Comparison of ENCODE assay signal across 8 cellular contexts in the genomic region with DNA sequence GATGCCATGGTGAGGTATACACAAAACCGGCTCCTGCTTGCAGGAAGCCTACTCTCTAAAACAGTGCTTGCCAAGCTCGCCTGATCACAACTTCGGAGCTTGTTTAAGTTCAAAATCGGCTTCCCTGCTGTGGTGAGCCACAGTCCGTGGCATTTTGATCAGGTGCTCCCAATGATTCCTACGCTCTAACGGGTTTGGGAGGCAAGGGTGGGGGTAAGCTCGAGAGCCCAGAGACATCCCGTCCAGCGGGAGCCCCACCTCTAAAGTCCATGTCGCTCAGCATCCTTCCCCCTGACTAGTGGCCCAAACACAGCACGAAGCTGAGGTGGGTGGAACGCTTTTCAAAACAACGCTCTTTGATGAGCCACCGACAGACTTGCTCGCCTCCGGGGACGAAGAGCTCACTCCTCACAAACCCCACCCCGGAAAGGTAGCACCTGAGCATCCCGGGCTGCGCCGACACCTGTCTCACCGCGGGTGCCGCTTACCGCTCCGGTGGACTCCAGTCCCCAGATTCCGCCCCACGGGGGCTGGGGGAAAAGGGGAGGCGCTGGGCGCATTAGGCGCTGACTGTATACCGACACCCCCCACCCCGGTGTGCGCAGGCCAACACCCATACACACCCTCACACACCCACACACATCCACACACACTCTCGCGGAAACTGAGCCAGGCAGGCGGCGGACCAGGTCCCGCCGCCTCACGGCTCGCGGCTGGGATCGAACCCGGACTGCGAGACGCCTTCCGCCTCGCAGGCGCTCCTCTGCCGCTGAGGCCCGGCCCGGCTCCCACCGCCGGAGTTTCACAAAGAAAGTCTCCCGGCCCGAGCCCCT. TPM values are rescaled to one million over a fixed set of nuclear protein-coding genes. Genes with fewer than 3 reads are reported as not detected.
DNase-seq lines count a peak whose midpoint lies in the region; ATAC-seq, FAIRE-seq and TF ChIP-seq lines count a peak whose summit lies in the region.
"Not testable (repeated sequence)": the region's sequence is repeated elsewhere in the genome, so short reads cannot be mapped to it uniquely, and the experiment has no call there.

No MANE protein-coding gene starts in this region.

- TF ChIP-seq POLR2A in IMR-90 (IDR thresholded peaks at IDR 0.05; ENCODE audit: low read depth, low read length); erythroblast (IDR thresholded peaks at IDR 0.05; ENCODE audit: low read length): not testable (repeated sequence)

- not testable (repeated sequence) for H3K9me3 Mint-ChIP-seq in CD4-positive, alpha-beta T cell; activated naive CD8-positive, alpha-beta T cell (ENCODE audit: low read depth)

- not testable (repeated sequence) for H4K20me1 ChIP-seq in IMR-90 (ENCODE audit: insufficient read depth, low read length)

- H3K79me1 ChIP-seq in IMR-90 (ENCODE audit: low read depth in 1 of 2, low read length in 2 of 2): peaks cover 7 to 16% of the 10 kb centered on the region in 2 experiments

- H3K14ac ChIP-seq in IMR-90 (replicated peaks; ENCODE audit: low read depth, low read length): peak overlapping the region; percentile 89

- peak overlapping the region; percentile 60 for H2BK5ac ChIP-seq in IMR-90 (ENCODE audit: low read depth, low read length, poor library complexity, severe bottlenecking)

- H3K9me3 ChIP-seq in CD4-positive, alpha-beta T cell (ENCODE audit: control insufficient read depth, low read length); IMR-90 (ENCODE audit: control insufficient read depth, insufficient read depth, low read length); SK-N-MC (ENCODE audit: low read depth, low read length); kidney (ENCODE audit: control insufficient read depth in 1 of 2, low read length in 2 of 2); neutrophil; subcutaneous abdominal adipose tissue (ENCODE audit: control insufficient read depth in 5 of 5, low read length in 5 of 5): not testable (repeated sequence)

- POLR2A ChIA-PET in CD4-positive, alpha-beta T cell (lab: Charles Lee): interaction anchor here (1.5 kb wide), 1 partner anchor 121 kb away, joined by 4 read pairs; a partner anchor contains a TSS
- POLR2A ChIA-PET in IMR-90 (lab: Charles Lee; ENCODE audit: unreplicated experiment): not testable (repeated sequence)

- TF ChIP-seq CTCF in CD4-positive, alpha-beta T cell (IDR thresholded peaks at IDR 0.05); IMR-90 (conservative IDR thresholded peaks at IDR 0.05; ENCODE audit: low read depth, low read length); kidney (IDR thresholded peaks at IDR 0.05; ENCODE audit: borderline replicate concordance, extremely low read depth, insufficient read depth); neutrophil (IDR thresholded peaks at IDR 0.05): not testable (repeated sequence)

- intact Hi-C loops in CD4-positive, alpha-beta T cell (cut with DNase I, micrococcal nuclease): loop anchor here (10.0 kb wide), 1 partner anchor 276 kb away; no protein-coding TSS in a partner anchor
- intact Hi-C loops in IMR-90 (cut with micrococcal nuclease): loop anchor here (5.0 kb wide), 2 partner anchors 93 to 457 kb away; a partner anchor contains a TSS
- intact Hi-C loops in kidney (cut with DNase I): not testable (repeated sequence)

- ATAC-seq in CD4-positive, alpha-beta T cell (ENCODE audit: poor library complexity): not testable (repeated sequence)
- peak; percentile 63 for ATAC-seq in IMR-90 (ENCODE audit: low read depth)

- in situ Hi-C loops in IMR-90 (cut with MboI; ENCODE audit: low sequenced_read_pairs): not testable (repeated sequence)

- H3K4me1 Mint-ChIP-seq in CD4-positive, alpha-beta T cell (ENCODE audit: low read depth): peaks cover 29% of the 10 kb centered on the region
- peaks cover 18% of the 10 kb centered on the region for H3K4me1 Mint-ChIP-seq in activated naive CD8-positive, alpha-beta T cell (ENCODE audit: low read depth)

- H3K27ac ChIP-seq in CD4-positive, alpha-beta T cell (ENCODE audit: low read depth, low read length); kidney (ENCODE audit: low read depth in 2 of 2, low read length in 2 of 2); neutrophil; subcutaneous abdominal adipose tissue (ENCODE audit: low read depth, low read length): not testable (repeated sequence)
- H3K27ac ChIP-seq in IMR-90 (ENCODE audit: insufficient read depth, low read length) (peak overlapping the region; percentile 63), SK-N-MC (peak overlapping the region; percentile 62)

- H3K18ac ChIP-seq in IMR-90 (ENCODE audit: low read depth, low read length): peak overlapping the region; percentile 14; the same call in 1 of the 2 replicates

- FAIRE-seq in kidney (lab: Jason Lieb, UNC): not testable (repeated sequence)

- peak overlapping the region; percentile 84 to 87; a peak in 3 of 4 replicates for H4K8ac ChIP-seq in IMR-90 (ENCODE audit: low read depth in 2 of 2, low read length in 2 of 2)

- not testable (repeated sequence) for H3K36me3 Mint-ChIP-seq in CD4-positive, alpha-beta T cell (ENCODE audit: low read depth); activated naive CD8-positive, alpha-beta T cell

- 1% methylated on average over 17 of the region's 58 CpGs; no CpG with 5 or more reads in 1 of the 2 experiments for WGBS in IMR-90 (ENCODE audit: extremely low coverage in 2 of 2, insufficient read length in 1 of 2), 2 experiments

- peak overlapping the region; percentile 74; the same call in 1 of the 3 replicates for H2BK15ac ChIP-seq in IMR-90 (ENCODE audit: low read depth, low read length)

- peak overlapping the region; percentile 88 for H3K9ac ChIP-seq in IMR-90 (ENCODE audit: low read depth, low read length)
- peak overlapping the region; percentile 86 for H3K9ac ChIP-seq in SK-N-MC (ENCODE audit: insufficient read length)
- H3K9ac ChIP-seq in kidney (ENCODE audit: low read length in 2 of 2): peak overlapping the region; percentile 51 to 69
- H3K9ac ChIP-seq in subcutaneous abdominal adipose tissue (ENCODE audit: low read length in 5 of 5): peak overlapping the region in 4 of 5 donors; percentile 65 to 85 (median 76)

- H3K4me3 ChIP-seq in IMR-90 (ENCODE audit: insufficient read depth, low read depth, low read length): peak overlapping the region; percentile 91
- H3K4me3 ChIP-seq in SK-N-MC: peak overlapping the region; percentile 88
- peak overlapping the region; percentile 68 to 78 for H3K4me3 ChIP-seq in kidney (ENCODE audit: low read length in 2 of 2)
- peak overlapping the region; percentile 29 to 49 for H3K4me3 ChIP-seq in neutrophil (ENCODE audit: low read depth in 1 of 2, low read length in 1 of 2)
- H3K4me3 ChIP-seq in subcutaneous abdominal adipose tissue (ENCODE audit: low read depth in 1 of 5, low read length in 5 of 5): peak overlapping the region; percentile 74 to 84 (median 78)

- H3K4me1 ChIP-seq in IMR-90 (ENCODE audit: control insufficient read depth, insufficient read depth, low read length); kidney (ENCODE audit: control insufficient read depth in 1 of 2, insufficient read depth in 1 of 2, low read depth in 1 of 2, low read length in 2 of 2); neutrophil (ENCODE audit: control insufficient read depth in 1 of 2, insufficient read depth in 1 of 2, low read depth in 1 of 2, low read length in 1 of 2): not testable (repeated sequence)
- H3K4me1 ChIP-seq in subcutaneous abdominal adipose tissue (ENCODE audit: control insufficient read depth in 5 of 5, insufficient read depth in 5 of 5, low read length in 5 of 5): peaks cover 0 to 11% (median 10%) of the 10 kb centered on the region in 5 donors

- peak overlapping the region; percentile 87 for H2AK5ac ChIP-seq in IMR-90 (ENCODE audit: low read depth, low read length)

- H2BK120ac ChIP-seq in IMR-90 (ENCODE audit: low read depth, low read length): not testable (repeated sequence)

- peak overlapping the region; percentile 75 for H3K4ac ChIP-seq in IMR-90 (ENCODE audit: low read depth, low read length)

- peak overlapping the region; percentile 70 for H2AK9ac ChIP-seq in IMR-90 (replicated peaks; ENCODE audit: low read depth, low read length, poor library complexity)

- DNase-seq in CD4-positive, alpha-beta T cell: peak in 2 of 10 experiments; percentile 6 to 7
- DNase-seq in IMR-90 (peak; percentile 9), erythroblast (lab: John Stamatoyannopoulos, UW) (peak; percentile 41 to 45), kidney (peak; percentile 84)
- not testable (repeated sequence) for DNase-seq in SK-N-MC (ENCODE audit: low read depth, low spot score)

- not testable (repeated sequence) for TF ChIP-seq RAD21 in IMR-90 (IDR thresholded peaks at IDR 0.05; ENCODE audit: low read length)

- peak overlapping the region; percentile 38 for H3K4me3 Mint-ChIP-seq in CD4-positive, alpha-beta T cell
- H3K4me3 Mint-ChIP-seq in activated naive CD8-positive, alpha-beta T cell: peak overlapping the region; percentile 70

- peak overlapping the region; percentile 85 for H3K23ac ChIP-seq in IMR-90 (ENCODE audit: low read depth, low read length)

- peak overlapping the region; percentile 88 for H2AFZ ChIP-seq in IMR-90 (replicated peaks; ENCODE audit: low read length, poor library complexity)

- H3K4me2 ChIP-seq in IMR-90 (ENCODE audit: low read depth, low read length): peak overlapping the region; percentile 97

- H3K9me1 ChIP-seq in IMR-90 (ENCODE audit: insufficient read depth, low read length): not testable (repeated sequence)

- peak overlapping the region; percentile 59; the same call in 1 of the 2 replicates for H4K5ac ChIP-seq in IMR-90 (ENCODE audit: low read depth, low read length)

- H3K36me3 ChIP-seq in IMR-90 (ENCODE audit: control insufficient read depth, insufficient read depth, low read length); SK-N-MC (ENCODE audit: insufficient read depth, low read length); kidney (ENCODE audit: control insufficient read depth in 1 of 2, insufficient read depth in 2 of 2, low read length in 2 of 2); neutrophil; subcutaneous abdominal adipose tissue (ENCODE audit: control insufficient read depth in 5 of 5, insufficient read depth in 5 of 5, low read length in 5 of 5): not testable (repeated sequence)

- H2BK20ac ChIP-seq in IMR-90 (ENCODE audit: low read depth, low read length): not testable (repeated sequence)

- not testable (repeated sequence) for BruUV-seq in IMR-90 (replicated peaks; lab: Mats Ljungman, UMichigan)

- H3K27me3 Mint-ChIP-seq in CD4-positive, alpha-beta T cell: peaks cover 80% of the 10 kb centered on the region
- peaks cover 45% of the 10 kb centered on the region for H3K27me3 Mint-ChIP-seq in activated naive CD8-positive, alpha-beta T cell

- peak overlapping the region; percentile 41; the same call in 1 of the 2 replicates for H3K56ac ChIP-seq in IMR-90 (ENCODE audit: extremely low read depth, insufficient read depth, low read length)

- CTCF ChIA-PET in CD4-positive, alpha-beta T cell (lab: Charles Lee); IMR-90 (lab: Yijun Ruan, JAX): not testable (repeated sequence)

- dilution Hi-C loops in IMR-90 (cut with HindIII; ENCODE audit: low sequenced_read_pairs, unreplicated experiment): not testable (repeated sequence)

- not testable (repeated sequence) for H3K27ac Mint-ChIP-seq in CD4-positive, alpha-beta T cell; activated naive CD8-positive, alpha-beta T cell

- H3K27me3 ChIP-seq in CD4-positive, alpha-beta T cell (ENCODE audit: control insufficient read depth, insufficient read depth, low read length): peaks cover 48% of the 10 kb centered on the region
- not testable (repeated sequence) for H3K27me3 ChIP-seq in IMR-90 (ENCODE audit: control insufficient read depth, insufficient read depth, low read length); subcutaneous abdominal adipose tissue (ENCODE audit: control insufficient read depth in 5 of 5, insufficient read depth in 4 of 5, low read length in 5 of 5)
- H3K27me3 ChIP-seq in neutrophil: peaks cover 97% of the 10 kb centered on the region

- peak overlapping the region; percentile 62 for H4K91ac ChIP-seq in IMR-90 (ENCODE audit: insufficient read depth, low read depth, low read length)

RNA-seq across cellular contexts. Expression of a gene that starts 0.6 kb away (rescaled TPM):
- total RNA-seq in CD4-positive, alpha-beta T cell: 1 to 10 TPM; 4.6 to 5.7 TPM
- 9.4 and 13.3 TPM in 2 replicates for total RNA-seq in IMR-90 (2012; rRNA removed)
- polyA plus RNA-seq in IMR-90 (2012; rRNA removed): 5.6 TPM in 2 replicates
- 6.8 and 13.4 TPM in 2 replicates for polyA plus RNA-seq in IMR-90 (2012; cell fraction: cytosol; rRNA removed)
- polyA plus RNA-seq in IMR-90 (2012; cell fraction: nucleus; rRNA removed; ENCODE audit: low replicate concordance): 26.4 and 34.0 TPM in 2 replicates
- 40.2 TPM for total RNA-seq in kidney
- 3.5 TPM for polyA plus RNA-seq in kidney (ENCODE audit: insufficient read depth, low read depth, low replicate concordance)

Comparison
In these comparisons a context has a peak if more than half of its experiments do, and no peak if none do; other contexts are left out.
1. H3K4me3 ChIP-seq: peak in every context shown above with its lines; median percentile 91 in IMR-90; 88 in SK-N-MC; 78 in subcutaneous abdominal adipose tissue; 73 in kidney; 39 in neutrophil.